In the genomic region with DNA sequence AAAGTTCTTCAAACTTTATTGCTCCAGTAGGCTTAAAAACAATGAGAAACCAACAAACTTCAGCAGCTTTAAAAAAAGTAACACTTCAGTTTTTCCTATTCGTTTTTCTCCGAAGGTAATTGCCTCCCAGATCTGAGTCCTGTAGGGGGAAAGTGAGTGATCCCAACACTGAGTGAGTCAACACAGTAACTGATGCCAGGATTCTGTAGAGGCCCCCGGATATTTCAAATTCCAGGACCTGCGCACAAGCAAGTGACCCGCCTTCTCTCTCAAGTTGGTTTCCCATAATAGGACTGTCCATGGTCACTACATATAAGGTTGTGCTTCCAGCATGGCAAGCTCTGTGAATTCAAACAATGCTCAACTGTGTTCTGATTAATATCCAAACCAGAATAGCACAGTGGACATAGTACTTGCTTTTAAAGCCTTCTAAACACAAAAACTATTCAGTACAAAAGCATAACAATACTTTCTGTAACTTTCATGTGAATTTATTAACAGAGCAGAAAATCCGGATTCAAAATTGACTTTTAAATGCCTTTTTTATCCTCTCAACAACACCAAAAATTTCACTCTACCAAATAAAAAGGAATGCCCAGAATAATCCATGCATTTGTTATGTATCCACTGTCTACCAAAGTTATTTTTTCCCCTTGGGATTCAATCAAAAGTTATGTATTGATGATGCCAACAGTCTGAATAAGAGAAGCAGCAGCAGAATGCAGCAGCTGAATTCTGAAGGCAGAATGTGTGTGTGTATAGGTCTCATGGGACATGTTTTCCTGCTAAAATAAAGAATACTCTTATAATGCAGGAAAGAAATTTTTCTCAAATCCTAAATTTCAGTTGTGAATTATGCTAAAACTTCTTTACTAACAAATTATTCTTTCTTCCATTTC, we compare ENCODE assay signal across 8 cellular contexts. TPM values are rescaled to one million over a fixed set of nuclear protein-coding genes. Genes with fewer than 3 reads are reported as not detected.
DNase-seq lines count a peak whose midpoint lies in the region; ATAC-seq and TF ChIP-seq lines count a peak whose summit lies in the region.

Gene DMD, minus strand, starts transcription at position 194 of the 899 bp plus-strand sequence. CDS start 237 bp downstream, outside the sequence.

- H2BK5ac ChIP-seq in IMR-90 (ENCODE audit: low read depth, low read length, poor library complexity, severe bottlenecking) = peak within 1 kb of the TSS; percentile 80

- H3K18ac ChIP-seq in IMR-90 (ENCODE audit: low read depth, low read length) = no peak within 1 kb of the TSS; the same call in none of the 2 replicates

- peak within 1 kb of the TSS in 1 of 2 experiments; percentile 36; a peak in 2 of 4 replicates for H4K8ac ChIP-seq in IMR-90 (ENCODE audit: low read depth in 2 of 2, low read length in 2 of 2)

- whole genome bisulfite sequencing in IMR-90 (ENCODE audit: extremely low coverage in 2 of 2, insufficient read length in 1 of 2), 2 experiments = no CpG with 5 or more reads among the region's 6 CpGs
- 58 to 100% methylated on average over 1 to 6 of the region's 6 CpGs for WGBS in endodermal cell (ENCODE audit: insufficient coverage in 1 of 2, insufficient read length in 1 of 2), 2 experiments
- 23 to 25% methylated on average over 6 of the region's 6 CpGs for WGBS in lower leg skin, 2 donors
- WGBS in smooth muscle cell (ENCODE audit: low lambda C conversion rate) = 20% methylated on average over 6 of the region's 6 CpGs
- WGBS in SK-N-SH (ENCODE audit: low lambda C conversion rate) = 20% methylated on average over 6 of the region's 6 CpGs

- dilution Hi-C loops in IMR-90 (cut with HindIII; ENCODE audit: low sequenced_read_pairs, unreplicated experiment) = no loop called here

- H2BK120ac ChIP-seq in IMR-90 (ENCODE audit: low read depth, low read length) = peak within 1 kb of the TSS; percentile 75; the same call in 1 of the 2 replicates

- 0 out of 2 replicates have a peak, but pooled peaks have one; percentile 4 for TF ChIP-seq CTCF in IMR-90 (conservative IDR thresholded peaks at IDR 0.05; ENCODE audit: low read depth, low read length)
- peak; percentile 31 for TF ChIP-seq CTCF in endodermal cell (conservative IDR thresholded peaks at IDR 0.05)
- no peak for TF ChIP-seq CTCF in lower leg skin (IDR thresholded peaks at IDR 0.05)
- TF ChIP-seq CTCF in smooth muscle cell (IDR thresholded peaks at IDR 0.05; ENCODE audit: borderline replicate concordance, insufficient read depth, poor library complexity, severe bottlenecking) = no peak
- no peak for TF ChIP-seq CTCF in SK-N-SH (IDR thresholded peaks at IDR 0.05)

- peaks cover 8% of the 10 kb centered on the region for H3K4me1 Mint-ChIP-seq in endodermal cell

- H3K9me3 ChIP-seq in IMR-90 (ENCODE audit: control insufficient read depth, insufficient read depth, low read length) = no peaks in the 10 kb centered on the region
- H3K9me3 ChIP-seq in endodermal cell (ENCODE audit: control insufficient read depth, low read length) = no peaks in the 10 kb centered on the region
- no peaks in the 10 kb centered on the region for H3K9me3 ChIP-seq in smooth muscle cell (replicated peaks; ENCODE audit: low read depth)
- no peaks in the 10 kb centered on the region for H3K9me3 ChIP-seq in SK-N-SH

- peak within 1 kb of the TSS; percentile 50; the same call in 1 of the 2 replicates for H3K4me2 ChIP-seq in IMR-90 (ENCODE audit: low read depth, low read length)
- peak within 1 kb of the TSS; percentile 86 for H3K4me2 ChIP-seq in smooth muscle cell
- H3K4me2 ChIP-seq in SK-N-SH = no peak within 1 kb of the TSS

- no peak within 1 kb of the TSS for H3K23ac ChIP-seq in IMR-90 (ENCODE audit: low read depth, low read length)

- no peaks in the 10 kb centered on the region for H3K9me2 ChIP-seq in SK-N-SH

- peak within 1 kb of the TSS; percentile 52; the same call in 1 of the 2 replicates for H2BK20ac ChIP-seq in IMR-90 (ENCODE audit: low read depth, low read length)

- CTCF ChIA-PET in IMR-90 (lab: Yijun Ruan, JAX) = no interaction called here
- CTCF ChIA-PET in SK-N-SH (lab: Yijun Ruan, JAX) = no interaction called here

- TF ChIP-seq RAD21 in IMR-90 (IDR thresholded peaks at IDR 0.05; ENCODE audit: low read length) (no peak), SK-N-SH (IDR thresholded peaks at IDR 0.05; ENCODE audit: low read length) (no peak)

- peak within 1 kb of the TSS; percentile 54; the same call in 1 of the 2 replicates for H3K56ac ChIP-seq in IMR-90 (ENCODE audit: extremely low read depth, insufficient read depth, low read length)

- H3K27ac ChIP-seq in IMR-90 (ENCODE audit: insufficient read depth, low read length) (peak within 1 kb of the TSS; percentile 33; the same call in 1 of the 2 replicates), endodermal cell (ENCODE audit: low read depth, low read length) (no peak within 1 kb of the TSS), smooth muscle cell (ENCODE audit: low read depth) (peak within 1 kb of the TSS; percentile 65), SK-N-SH (ENCODE audit: low read depth in 2 of 2, low read length in 1 of 2) (no peak within 1 kb of the TSS)

- peaks cover 15% of the 10 kb centered on the region for H3K79me2 ChIP-seq in smooth muscle cell (ENCODE audit: low read depth)
- H3K79me2 ChIP-seq in SK-N-SH (ENCODE audit: insufficient read depth) = no peaks in the 10 kb centered on the region

- H3K36me3 ChIP-seq in IMR-90 (ENCODE audit: control insufficient read depth, insufficient read depth, low read length) (no peaks in the 10 kb centered on the region), endodermal cell (ENCODE audit: control insufficient read depth, insufficient read depth, low read length) (no peaks in the 10 kb centered on the region), smooth muscle cell (ENCODE audit: low read depth) (no peaks in the 10 kb centered on the region), SK-N-SH (replicated peaks in 1 of 2; ENCODE audit: control insufficient read depth in 1 of 2, insufficient read depth in 2 of 2, low read length in 1 of 2) (no peaks in the 10 kb centered on the region)

- H3K36me3 Mint-ChIP-seq in endodermal cell (ENCODE audit: low read depth) = no peaks in the 10 kb centered on the region

- no peak within 1 kb of the TSS; the same call in 2 of the 3 replicates for H2BK15ac ChIP-seq in IMR-90 (ENCODE audit: low read depth, low read length)

- H3K27me3 Mint-ChIP-seq in endodermal cell (ENCODE audit: insufficient read depth) = no peaks in the 10 kb centered on the region

- H3K14ac ChIP-seq in IMR-90 (replicated peaks; ENCODE audit: low read depth, low read length) = no peak within 1 kb of the TSS

- H3K4ac ChIP-seq in IMR-90 (ENCODE audit: low read depth, low read length) = peak within 1 kb of the TSS; percentile 24; the same call in 1 of the 2 replicates

- no peak within 1 kb of the TSS for H4K91ac ChIP-seq in IMR-90 (ENCODE audit: insufficient read depth, low read depth, low read length)

- DNase-seq in IMR-90 = peak; percentile 84
- peak; percentile 54 for DNase-seq in endodermal cell
- DNase-seq in lower leg skin (ENCODE audit: low spot score in 2 of 2) = peak in 1 of 2 donors; percentile 10
- DNase-seq in smooth muscle cell (lab: John Stamatoyannopoulos, UW; ENCODE audit: unreplicated experiment) = peak; percentile 0
- DNase-seq in activated CD4-positive, CD25-positive, alpha-beta regulatory T cell treated with anti-CD3 and anti-CD28 coated beads, Interleukin-2, amount 50 U/mL, for 72 hours = no peak
- no peak for DNase-seq in NCI-H146 treated with DMSO at 0.1 percent for 48 hours (lab: John Stamatoyannopoulos, UW; ENCODE audit: unreplicated experiment)
- no peak for DNase-seq in NCI-H510A (lab: John Stamatoyannopoulos, UW)
- DNase-seq in SK-N-SH = no peak

- in situ Hi-C loops in IMR-90 (cut with MboI; ENCODE audit: low sequenced_read_pairs) = no loop called here

- intact Hi-C loops in IMR-90 (cut with micrococcal nuclease) = loop anchor here (5.0 kb wide), 1 partner anchor 126 kb away; no protein-coding TSS in a partner anchor
- intact Hi-C loops in lower leg skin (cut with DNase I; ENCODE audit: low total_unique reads) = no loop called here

- peak within 1 kb of the TSS; percentile 19 for H3K27ac Mint-ChIP-seq in endodermal cell

- peaks cover 4% of the 10 kb centered on the region for H3F3A ChIP-seq in smooth muscle cell (ENCODE audit: low read depth)
- H3F3A ChIP-seq in SK-N-SH (replicated peaks; ENCODE audit: insufficient read depth) = no peaks in the 10 kb centered on the region

- H3K27me3 ChIP-seq in IMR-90 (ENCODE audit: control insufficient read depth, insufficient read depth, low read length) (no peaks in the 10 kb centered on the region), endodermal cell (ENCODE audit: control insufficient read depth, insufficient read depth, low read length, poor library complexity, severe bottlenecking) (no peaks in the 10 kb centered on the region), smooth muscle cell (ENCODE audit: low read depth) (no peaks in the 10 kb centered on the region), SK-N-SH (ENCODE audit: insufficient read depth) (no peaks in the 10 kb centered on the region; the same call in 1 of the 2 replicates)

- no peak for TF ChIP-seq EP300 in SK-N-SH (IDR thresholded peaks at IDR 0.05; ENCODE audit: borderline replicate concordance in 1 of 2, low read depth in 1 of 2, low read length in 1 of 2)

- no peaks in the 10 kb centered on the region for H3K79me1 ChIP-seq in IMR-90 (ENCODE audit: low read depth in 1 of 2, low read length in 2 of 2)

- H2AFZ ChIP-seq in IMR-90 (replicated peaks; ENCODE audit: low read length, poor library complexity) (no peak within 1 kb of the TSS), smooth muscle cell (ENCODE audit: low read depth) (peak within 1 kb of the TSS; percentile 84), SK-N-SH (ENCODE audit: low read depth) (no peak within 1 kb of the TSS)

- H3K4me3 Mint-ChIP-seq in endodermal cell = no peak within 1 kb of the TSS

- no peak within 1 kb of the TSS for H4K5ac ChIP-seq in IMR-90 (ENCODE audit: low read depth, low read length)

- no peaks in the 10 kb centered on the region for H4K20me1 ChIP-seq in IMR-90 (ENCODE audit: insufficient read depth, low read length)
- H4K20me1 ChIP-seq in smooth muscle cell (ENCODE audit: low read depth) = no peaks in the 10 kb centered on the region
- H4K20me1 ChIP-seq in SK-N-SH (ENCODE audit: insufficient read depth) = no peaks in the 10 kb centered on the region

- H3K9me1 ChIP-seq in IMR-90 (ENCODE audit: insufficient read depth, low read length) = no peaks in the 10 kb centered on the region

- H2AK9ac ChIP-seq in IMR-90 (replicated peaks; ENCODE audit: low read depth, low read length, poor library complexity) = no peak within 1 kb of the TSS

- peak; percentile 92 for ATAC-seq in IMR-90 (ENCODE audit: low read depth)

- H3K9me3 Mint-ChIP-seq in endodermal cell = peaks cover 2% of the 10 kb centered on the region

- H3K4me1 ChIP-seq in IMR-90 (ENCODE audit: control insufficient read depth, insufficient read depth, low read length) (no peaks in the 10 kb centered on the region), endodermal cell (ENCODE audit: control insufficient read depth, insufficient read depth, low read length) (no peaks in the 10 kb centered on the region), smooth muscle cell (ENCODE audit: low read depth) (peaks cover 13% of the 10 kb centered on the region), SK-N-SH (ENCODE audit: control insufficient read depth in 1 of 2, insufficient read depth in 2 of 2, low read depth in 1 of 2, low read length in 1 of 2) (no peaks in the 10 kb centered on the region)

- no TSS peak for BruUV-seq in IMR-90 (replicated peaks; lab: Mats Ljungman, UMichigan)

- H2AK5ac ChIP-seq in IMR-90 (ENCODE audit: low read depth, low read length) = no peak within 1 kb of the TSS

- POLR2A ChIA-PET in IMR-90 (lab: Charles Lee; ENCODE audit: unreplicated experiment) = no interaction called here
- POLR2A ChIA-PET in SK-N-SH (lab: Yijun Ruan, JAX) = no interaction called here

- H3K9ac ChIP-seq in IMR-90 (ENCODE audit: low read depth, low read length) (peak within 1 kb of the TSS; percentile 73), endodermal cell (ENCODE audit: extremely low read depth, low read length, poor library complexity, severe bottlenecking) (no peak within 1 kb of the TSS), smooth muscle cell (ENCODE audit: low read depth) (peak within 1 kb of the TSS; percentile 37), SK-N-SH (no peak within 1 kb of the TSS)

- TF ChIP-seq POLR2A in IMR-90 (IDR thresholded peaks at IDR 0.05; ENCODE audit: low read depth, low read length) = no peak
- TF ChIP-seq POLR2A in lower leg skin (IDR thresholded peaks at IDR 0.05) = no peak

- peak within 1 kb of the TSS; percentile 51 for H3K4me3 ChIP-seq in IMR-90 (ENCODE audit: insufficient read depth, low read depth, low read length)
- H3K4me3 ChIP-seq in endodermal cell (ENCODE audit: low read length) = no peak within 1 kb of the TSS
- no peak within 1 kb of the TSS for H3K4me3 ChIP-seq in lower leg skin (ENCODE audit: low read depth, poor library complexity, severe bottlenecking)
- H3K4me3 ChIP-seq in smooth muscle cell = peak within 1 kb of the TSS; percentile 52
- no peak within 1 kb of the TSS for H3K4me3 ChIP-seq in SK-N-SH (ENCODE audit: low read depth in 2 of 2, low read length in 1 of 2)

RNA-seq across cellular contexts. Expression of gene DMD, which starts in this region (rescaled TPM):
- total RNA-seq in IMR-90 (2012; rRNA removed) = 10.6 and 11.8 TPM in 2 replicates
- polyA plus RNA-seq in IMR-90 (2012; rRNA removed) = 6.4 and 6.6 TPM in 2 replicates
- polyA plus RNA-seq in IMR-90 (2012; cell fraction: cytosol; rRNA removed) = 3.0 and 3.6 TPM in 2 replicates
- 3.7 and 9.9 TPM in 2 replicates for polyA plus RNA-seq in IMR-90 (2012; cell fraction: nucleus; rRNA removed; ENCODE audit: low replicate concordance)
- 10 to 100 TPM; 19.6 to 24.9 TPM for total RNA-seq in endodermal cell
- 33.8 TPM for polyA plus RNA-seq in endodermal cell (2013, experiment 1 of 2)
- 30.0 TPM for polyA plus RNA-seq in endodermal cell (2013, experiment 2 of 2)
- 10 to 100 TPM; 23.0 to 27.5 (median 26.7) TPM for total RNA-seq in lower leg skin
- total RNA-seq in smooth muscle cell = 12.3 and 27.5 TPM in 2 replicates
- polyA plus RNA-seq in smooth muscle cell = 9.3 and 12.6 TPM in 2 replicates
- polyA plus RNA-seq in SK-N-SH (2012; rRNA removed) = 3.9 and 4.4 TPM in 2 replicates
- polyA plus RNA-seq in SK-N-SH (2012; cell fraction: cytosol; rRNA removed) = 3.3 and 3.4 TPM in 2 replicates
- polyA plus RNA-seq in SK-N-SH (2012; cell fraction: nucleus; rRNA removed) = 3.8 and 5.2 TPM in 2 replicates

Comparison
In these comparisons a context has a peak if more than half of its experiments do, and no peak if none do; other contexts are left out.
1. DNase-seq: peak in IMR-90 (single experiment), endodermal cell (single experiment) and smooth muscle cell (single experiment); none in activated CD4-positive, CD25-positive, alpha-beta regulatory T cell treated with anti-CD3 and anti-CD28 coated beads, Interleukin-2, amount 50 U/mL, for 72 hours (single experiment), NCI-H146 treated with DMSO at 0.1 percent for 48 hours (single experiment), NCI-H510A (single experiment) and SK-N-SH (single experiment).
2. H3K27ac ChIP-seq: peak in IMR-90 (single experiment) and smooth muscle cell (single experiment); none in endodermal cell (single experiment) and SK-N-SH (0 of 2).
3. H3K4me3 ChIP-seq: peak in IMR-90 (single experiment) and smooth muscle cell (single experiment); none in endodermal cell (single experiment), lower leg skin (single experiment) and SK-N-SH (0 of 2).
4. H3K9ac ChIP-seq: peak in IMR-90 (single experiment) and smooth muscle cell (single experiment); none in endodermal cell (single experiment) and SK-N-SH (single experiment).
5. CTCF ChIP-seq: peak in IMR-90 (single experiment) and endodermal cell (single experiment); none in lower leg skin (0 of 3), smooth muscle cell (single experiment) and SK-N-SH (single experiment).